Comparison of ENCODE assay signal across 12 cellular contexts in genomic region chr2:974054-974453, GRCh38. TPM values are rescaled to one million over a fixed set of nuclear protein-coding genes. Genes with fewer than 3 reads are reported as not detected.
DNase-seq lines count a peak whose midpoint lies in the region; ATAC-seq lines count a peak whose summit lies in the region.
"Had no signal": no experiment of that assay in that cellular context is flagged by ENCODE, and none has a peak within 500 bp of the region (broad histone marks: within the 10 kb centered on the region; RNA-seq: fewer than 3 reads in every experiment).

No MANE protein-coding gene starts in this region.

- peak overlapping the region; percentile 84 for H3K27ac Mint-ChIP-seq in activated CD4-positive, alpha-beta T cell treated with anti-CD3 and anti-CD28 coated beads, Interleukin-2, amount 10 ng/mL, durations not matched to agents 7 days and 5 days
- H3K27ac Mint-ChIP-seq in activated CD4-positive, alpha-beta memory T cell treated with anti-CD3 and anti-CD28 coated beads for 36 hours: peak overlapping the region; percentile 4

- peaks cover 0 to under 1% of the 10 kb centered on the region in 2 donors for H3K9me3 ChIP-seq in neuronal stem cell (replicated peaks in 1 of 2; ENCODE audit: control insufficient read depth in 2 of 2, insufficient read depth in 1 of 2, low read depth in 1 of 2, low read length in 2 of 2)

- H2BK15ac ChIP-seq in neuronal stem cell (ENCODE audit: low read length): no peak overlapping the region

- no peak overlapping the region for H4K91ac ChIP-seq in neuronal stem cell (ENCODE audit: low read depth, low read length, poor library complexity)

- no peak overlapping the region for H3K23ac ChIP-seq in neuronal stem cell (ENCODE audit: low read depth, low read length, poor library complexity)

- POLR2A ChIA-PET in activated CD4-positive, alpha-beta T cell treated with anti-CD3 and anti-CD28 coated beads, Interleukin-2, amount 10 ng/mL, durations not matched to agents 7 days and 5 days (lab: Charles Lee): no interaction called here
- POLR2A ChIA-PET in activated CD4-positive, alpha-beta memory T cell treated with anti-CD3 and anti-CD28 coated beads for 36 hours (lab: Charles Lee): no interaction called here

- peaks cover 15% of the 10 kb centered on the region for H3K27me3 Mint-ChIP-seq in activated CD4-positive, alpha-beta T cell treated with anti-CD3 and anti-CD28 coated beads, Interleukin-2, amount 10 ng/mL, durations not matched to agents 7 days and 5 days
- peaks cover 30% of the 10 kb centered on the region for H3K27me3 Mint-ChIP-seq in activated CD4-positive, alpha-beta memory T cell treated with anti-CD3 and anti-CD28 coated beads for 36 hours

- ATAC-seq in HG02678 (IDR thresholded peaks at IDR 0.05; ENCODE audit: unreplicated experiment) (peak; percentile 89), GM21515 (IDR thresholded peaks at IDR 0.05; ENCODE audit: unreplicated experiment) (no peak)
- ATAC-seq: HepG2, left ventricle myocardium superior had no signal

- H4K8ac ChIP-seq in neuronal stem cell (ENCODE audit: low read depth, low read length): no peak overlapping the region

- no peak overlapping the region for H3K9ac ChIP-seq in neuronal stem cell (ENCODE audit: low read depth, low read length, poor library complexity)

- H3K4me1 ChIP-seq in neuronal stem cell (ENCODE audit: control insufficient read depth in 2 of 2, insufficient read depth in 1 of 2, low read depth in 1 of 2, low read length in 2 of 2): peaks cover 0 to 1% of the 10 kb centered on the region in 2 donors

- H3K27ac ChIP-seq in neuronal stem cell (replicated peaks; ENCODE audit: low read length): no peak overlapping the region
- H3K27ac ChIP-seq: hepatocyte had no signal

- no peak overlapping the region for H2BK5ac ChIP-seq in neuronal stem cell (ENCODE audit: low read length)

- WGBS in neuronal stem cell (ENCODE audit: extremely low coverage in 2 of 2, insufficient read length in 2 of 2, insufficient replicate concordance in 1 of 2), 2 donors: no CpG with 5 or more reads among the region's 8 CpGs

- H2BK120ac ChIP-seq in neuronal stem cell (ENCODE audit: low read depth, low read length): no peak overlapping the region

- peak overlapping the region; percentile 67 for H3K18ac ChIP-seq in neuronal stem cell (ENCODE audit: low read length)

- H2AFZ ChIP-seq in neuronal stem cell (ENCODE audit: low read length): no peak overlapping the region
- H2AFZ ChIP-seq: hepatocyte had no signal

- H2BK12ac ChIP-seq in neuronal stem cell (ENCODE audit: low read length): no peak overlapping the region

- H3K79me1 ChIP-seq in neuronal stem cell (ENCODE audit: low read depth, low read length): no peaks in the 10 kb centered on the region

- H3K4me2 ChIP-seq in neuronal stem cell (ENCODE audit: insufficient read depth, low read length, poor library complexity, severe bottlenecking): no peak overlapping the region
- H3K4me2 ChIP-seq: hepatocyte, smooth muscle cell had no signal

- peaks cover 6% of the 10 kb centered on the region for H3K9me3 Mint-ChIP-seq in activated CD4-positive, alpha-beta T cell treated with anti-CD3 and anti-CD28 coated beads, Interleukin-2, amount 10 ng/mL, durations not matched to agents 7 days and 5 days
- H3K9me3 Mint-ChIP-seq in activated CD4-positive, alpha-beta memory T cell treated with anti-CD3 and anti-CD28 coated beads for 36 hours: peaks cover 14% of the 10 kb centered on the region

- H3K4me1 Mint-ChIP-seq in activated CD4-positive, alpha-beta T cell treated with anti-CD3 and anti-CD28 coated beads, Interleukin-2, amount 10 ng/mL, durations not matched to agents 7 days and 5 days: peaks cover 22% of the 10 kb centered on the region
- peaks cover 18% of the 10 kb centered on the region for H3K4me1 Mint-ChIP-seq in activated CD4-positive, alpha-beta memory T cell treated with anti-CD3 and anti-CD28 coated beads for 36 hours (ENCODE audit: low read depth)

- no peak overlapping the region for H3K4ac ChIP-seq in neuronal stem cell (ENCODE audit: low read length)

- peaks cover 3% of the 10 kb centered on the region for H3K36me3 Mint-ChIP-seq in activated CD4-positive, alpha-beta T cell treated with anti-CD3 and anti-CD28 coated beads, Interleukin-2, amount 10 ng/mL, durations not matched to agents 7 days and 5 days (ENCODE audit: low read depth)
- no peaks in the 10 kb centered on the region for H3K36me3 Mint-ChIP-seq in activated CD4-positive, alpha-beta memory T cell treated with anti-CD3 and anti-CD28 coated beads for 36 hours

- H3K14ac ChIP-seq in neuronal stem cell (ENCODE audit: low read length): peak overlapping the region; percentile 39

- intact Hi-C loops in activated CD4-positive, alpha-beta memory T cell treated with anti-CD3 and anti-CD28 coated beads for 36 hours (cut with micrococcal nuclease): no loop called here

- CTCF ChIA-PET in activated CD4-positive, alpha-beta T cell treated with anti-CD3 and anti-CD28 coated beads, Interleukin-2, amount 10 ng/mL, durations not matched to agents 7 days and 5 days (lab: Charles Lee): interaction anchor here (1.2 kb wide), 1 partner anchor 10 kb away, joined by 4 read pairs; no protein-coding TSS in a partner anchor
- CTCF ChIA-PET in activated CD4-positive, alpha-beta memory T cell treated with anti-CD3 and anti-CD28 coated beads for 36 hours (lab: Charles Lee): interaction anchor here (0.6 kb wide), 1 partner anchor 24 kb away, joined by 3 read pairs; the partner anchor contains the start of gene SNTG2

- peak overlapping the region; percentile 19 for H3K4me3 Mint-ChIP-seq in activated CD4-positive, alpha-beta T cell treated with anti-CD3 and anti-CD28 coated beads, Interleukin-2, amount 10 ng/mL, durations not matched to agents 7 days and 5 days
- H3K4me3 Mint-ChIP-seq in activated CD4-positive, alpha-beta memory T cell treated with anti-CD3 and anti-CD28 coated beads for 36 hours: no peak overlapping the region

- no peak overlapping the region for H3K4me3 ChIP-seq in neuronal stem cell (ENCODE audit: low read length in 2 of 2)
- H3K4me3 ChIP-seq: hepatocyte, smooth muscle cell had no signal

- H3K27me3 ChIP-seq in neuronal stem cell (ENCODE audit: control insufficient read depth in 3 of 3, insufficient read depth in 3 of 3, low read depth in 1 of 3, low read length in 3 of 3): no peaks in the 10 kb centered on the region

- H2AK5ac ChIP-seq in neuronal stem cell (ENCODE audit: low read depth, low read length): peak overlapping the region; percentile 36

- H3K36me3 ChIP-seq in neuronal stem cell (replicated peaks in 1 of 2; ENCODE audit: control insufficient read depth in 2 of 2, insufficient read depth in 2 of 2, low read length in 2 of 2): no peaks in the 10 kb centered on the region

- peak; percentile 49 for DNase-seq in activated CD4-positive, alpha-beta T cell treated with anti-CD3 and anti-CD28 coated beads, Interleukin-2, amount 10 ng/mL, durations not matched to agents 7 days and 5 days
- DNase-seq in activated CD4-positive, alpha-beta T cell treated with anti-CD3 and anti-CD28 coated beads for 1 hour: no peak
- DNase-seq in activated CD4-positive, alpha-beta memory T cell treated with anti-CD3 and anti-CD28 coated beads for 36 hours: peak; percentile 39
- DNase-seq in neuronal stem cell (ENCODE audit: low spot score) (no peak), GDM1 (lab: John Stamatoyannopoulos, UW) (no peak), NCI-H446 (lab: John Stamatoyannopoulos, UW) (no peak)
- DNase-seq: left ventricle myocardium superior had no signal

RNA-seq across cellular contexts. Expression of gene SNTG2, which starts 23.4 kb away (rescaled TPM):
- total RNA-seq in activated CD4-positive, alpha-beta T cell treated with anti-CD3 and anti-CD28 coated beads, Interleukin-2, amount 10 ng/mL, durations not matched to agents 7 days and 5 days: not detected
- total RNA-seq in activated CD4-positive, alpha-beta memory T cell treated with anti-CD3 and anti-CD28 coated beads for 36 hours: under 1 TPM; 0.67 to 0.94 TPM
- 2.0 TPM for polyA plus RNA-seq in neuronal stem cell (2013, experiment 1 of 2)
- polyA plus RNA-seq in neuronal stem cell (2013, experiment 2 of 2): 1.6 TPM
- total RNA-seq: hepatocyte, HepG2, smooth muscle cell had no signal
- polyA plus RNA-seq: hepatocyte, HepG2 had no signal

Comparison
In these comparisons a context has a peak if more than half of its experiments do, and no peak if none do; other contexts are left out.
1. DNase-seq: peak in activated CD4-positive, alpha-beta T cell treated with anti-CD3 and anti-CD28 coated beads, Interleukin-2, amount 10 ng/mL, durations not matched to agents 7 days and 5 days (single experiment) and activated CD4-positive, alpha-beta memory T cell treated with anti-CD3 and anti-CD28 coated beads for 36 hours (single experiment); none in activated CD4-positive, alpha-beta T cell treated with anti-CD3 and anti-CD28 coated beads for 1 hour (single experiment), neuronal stem cell (single experiment), GDM1 (single experiment) and NCI-H446 (0 of 2).